10 cellular contexts compared by ENCODE assay signal in the genomic region with DNA sequence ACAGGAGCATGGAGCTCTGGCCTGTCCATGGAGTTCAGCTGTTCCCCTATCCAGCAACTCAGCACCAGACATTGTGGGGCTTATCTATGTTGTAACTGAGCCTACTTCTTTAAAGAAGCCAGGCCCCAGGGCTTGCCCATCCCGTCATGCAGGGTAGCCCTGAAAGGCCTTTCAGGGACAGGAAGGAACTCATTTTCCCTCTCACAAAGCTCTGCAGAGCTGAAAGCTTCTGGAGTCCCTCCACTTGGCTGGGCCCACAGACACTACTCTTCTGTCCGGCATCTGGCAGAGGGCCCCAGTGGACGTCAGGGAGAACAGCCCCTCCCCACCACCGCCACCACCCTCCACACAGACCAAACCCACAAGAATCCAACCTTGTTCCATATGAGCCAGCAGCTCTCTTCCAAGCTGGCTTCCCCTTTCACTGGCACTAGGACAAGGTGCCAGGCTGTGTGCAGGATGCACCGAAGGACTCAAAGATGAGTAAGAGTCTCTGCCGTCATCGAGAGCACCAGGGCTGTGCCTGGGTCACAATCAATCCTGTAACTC. TPM values are rescaled to one million over a fixed set of nuclear protein-coding genes. Genes with fewer than 3 reads are reported as not detected.
DNase-seq lines count a peak whose midpoint lies in the region; ATAC-seq and TF ChIP-seq lines count a peak whose summit lies in the region.
"Had no signal": no experiment of that assay in that cellular context is flagged by ENCODE, and none has a peak within 500 bp of the region (broad histone marks: within the 10 kb centered on the region; RNA-seq: fewer than 3 reads in every experiment).

No MANE protein-coding gene starts in this region.

- DNase-seq in AG10803 (ENCODE audit: low read depth): peak; percentile 92
- peak; percentile 89 for DNase-seq in astrocyte of the hippocampus (ENCODE audit: low read depth, low spot score)
- DNase-seq in Right ventricle myocardium superior: peak; percentile 89
- peak; percentile 71 to 82 (median 75) for DNase-seq in ovary
- no peak for DNase-seq in cortex of kidney (lab: John Stamatoyannopoulos, UW)

- ATAC-seq in Right ventricle myocardium superior (ENCODE audit: poor library complexity) (peak; percentile 79), HG03565 (IDR thresholded peaks at IDR 0.05; ENCODE audit: unreplicated experiment) (no peak), HG03571 (IDR thresholded peaks at IDR 0.05; ENCODE audit: unreplicated experiment) (no peak), HG03457 (IDR thresholded peaks at IDR 0.05; ENCODE audit: unreplicated experiment) (no peak)

- intact Hi-C loops in Right ventricle myocardium superior (cut with DNase I): no loop called here
- intact Hi-C loops in ovary (cut with DNase I): no loop called here

- no peaks in the 10 kb centered on the region for H3K36me3 ChIP-seq in ovary
- H3K36me3 ChIP-seq: neutrophil had no signal

- no peak for TF ChIP-seq EP300 in ovary (IDR thresholded peaks at IDR 0.05)

- no peak for TF ChIP-seq CTCF in AG10803 (conservative IDR thresholded peaks at IDR 0.05; ENCODE audit: low read length)
- TF ChIP-seq CTCF in ovary (IDR thresholded peaks at IDR 0.05): no peak

- H3K4me1 ChIP-seq in ovary (ENCODE audit: insufficient read depth): peaks cover 9% of the 10 kb centered on the region

- no peaks in the 10 kb centered on the region for H3K9me3 ChIP-seq in ovary
- H3K9me3 ChIP-seq: neutrophil had no signal

- H3K27ac ChIP-seq in ovary: peak overlapping the region in 1 of 2 donors; percentile 31
- H3K27ac ChIP-seq: neutrophil had no signal

- 22 to 32% (median 32%) methylated on average over 7 of the region's 7 CpGs for WGBS in ovary, 3 donors

- H3K4me3 ChIP-seq in AG10803 (ENCODE audit: low read length) (no peak overlapping the region), ovary (no peak overlapping the region)

- H3K27me3 ChIP-seq in ovary: no peaks in the 10 kb centered on the region

- TF ChIP-seq POLR2A in ovary (IDR thresholded peaks at IDR 0.05): no peak

RNA-seq across cellular contexts. Expression of gene DENND2A, which starts 33.1 kb away (rescaled TPM):
- total RNA-seq in Right ventricle myocardium superior (11.6 TPM), ovary (10 to 100 TPM in 6 of 7 donors, 1 to 10 TPM in 1; 9.8 to 61.8 (median 36.1) TPM)
- polyA plus RNA-seq in ovary: 10 to 100 TPM; 20.5 to 55.1 TPM
- total RNA-seq: B cell had no signal
